In genomic region chr11:102317099-102317767, GRCh38 we compare ENCODE assay signal across 1 cellular context.
TF ChIP-seq lines count a peak whose summit lies in the region.

BIRC3 (plus strand) TSS chr11:102317484; CDS start chr11:102324510, 7,026 bp downstream.

TF ChIP-seq in IMR-90, 13 proteins besides CTCF, POLR2A, EP300 and RAD21 (continued from another document):
- no peak for TF ChIP-seq ELK1 (IDR thresholded peaks at IDR 0.05; ENCODE audit: borderline replicate concordance, low read depth, low read length)
- 0 out of 2 replicates have a peak, but pooled peaks have one; percentile 15 for TF ChIP-seq FOS (IDR thresholded peaks at IDR 0.05; ENCODE audit: low read depth, low read length)
- TF ChIP-seq SMC3 (IDR thresholded peaks at IDR 0.05; ENCODE audit: low read depth, low read length), result no peak
- TF ChIP-seq USF2 (IDR thresholded peaks at IDR 0.05; ENCODE audit: low read depth, low read length), result 0 out of 2 replicates have a peak, but pooled peaks have one; percentile 0
- no peak for TF ChIP-seq RFX5 (IDR thresholded peaks at IDR 0.05; ENCODE audit: low read depth, low read length)
TF ChIP-seq in IMR-90: peak in this region for 6.
